In the genomic region with DNA sequence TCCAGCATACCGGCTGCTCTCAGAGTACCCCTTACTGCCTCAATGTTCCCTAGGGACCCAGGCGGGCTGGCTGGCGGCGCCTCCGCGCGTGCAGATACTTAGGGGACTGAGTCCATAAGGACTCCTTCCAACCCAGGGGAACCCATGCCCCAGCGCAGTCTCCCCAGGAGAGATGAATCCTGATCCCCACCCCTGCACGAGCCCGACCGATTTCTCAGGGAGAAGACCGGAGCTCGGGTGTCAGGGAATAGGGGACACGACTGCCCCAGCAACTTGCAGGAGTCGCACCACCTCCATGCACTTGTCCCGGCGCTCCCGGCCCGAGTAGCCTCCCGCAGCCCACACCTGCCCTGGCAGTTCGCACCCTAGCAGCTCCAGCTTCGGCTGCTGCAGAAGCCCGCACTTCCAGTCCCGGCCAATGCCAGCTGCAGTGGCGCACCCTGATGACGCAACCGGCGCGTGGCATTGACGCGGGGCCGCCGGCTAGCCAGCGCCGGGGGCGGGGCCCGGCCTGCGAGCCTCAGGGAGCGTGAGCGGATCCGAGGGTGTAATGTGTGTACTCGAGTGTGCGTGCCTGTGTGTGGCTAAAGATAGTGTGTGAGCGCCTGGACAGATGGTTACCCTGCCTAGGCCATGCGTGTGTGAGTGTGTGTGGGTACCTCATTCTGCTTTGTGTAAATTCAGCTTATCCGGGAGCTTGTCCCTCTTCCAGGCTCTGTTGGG, we compare ENCODE assay signal across 8 cellular contexts. TPM values are rescaled to one million over a fixed set of nuclear protein-coding genes. Genes with fewer than 3 reads are reported as not detected.
DNase-seq lines count a peak whose midpoint lies in the region; ATAC-seq and TF ChIP-seq lines count a peak whose summit lies in the region.

A gene with protein sequence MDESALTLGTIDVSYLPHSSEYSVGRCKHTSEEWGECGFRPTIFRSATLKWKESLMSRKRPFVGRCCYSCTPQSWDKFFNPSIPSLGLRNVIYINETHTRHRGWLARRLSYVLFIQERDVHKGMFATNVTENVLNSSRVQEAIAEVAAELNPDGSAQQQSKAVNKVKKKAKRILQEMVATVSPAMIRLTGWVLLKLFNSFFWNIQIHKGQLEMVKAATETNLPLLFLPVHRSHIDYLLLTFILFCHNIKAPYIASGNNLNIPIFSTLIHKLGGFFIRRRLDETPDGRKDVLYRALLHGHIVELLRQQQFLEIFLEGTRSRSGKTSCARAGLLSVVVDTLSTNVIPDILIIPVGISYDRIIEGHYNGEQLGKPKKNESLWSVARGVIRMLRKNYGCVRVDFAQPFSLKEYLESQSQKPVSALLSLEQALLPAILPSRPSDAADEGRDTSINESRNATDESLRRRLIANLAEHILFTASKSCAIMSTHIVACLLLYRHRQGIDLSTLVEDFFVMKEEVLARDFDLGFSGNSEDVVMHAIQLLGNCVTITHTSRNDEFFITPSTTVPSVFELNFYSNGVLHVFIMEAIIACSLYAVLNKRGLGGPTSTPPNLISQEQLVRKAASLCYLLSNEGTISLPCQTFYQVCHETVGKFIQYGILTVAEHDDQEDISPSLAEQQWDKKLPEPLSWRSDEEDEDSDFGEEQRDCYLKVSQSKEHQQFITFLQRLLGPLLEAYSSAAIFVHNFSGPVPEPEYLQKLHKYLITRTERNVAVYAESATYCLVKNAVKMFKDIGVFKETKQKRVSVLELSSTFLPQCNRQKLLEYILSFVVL (minus strand): TSS at position 437 of the 723 bp plus-strand sequence. CDS start 1,981 bp downstream, outside the sequence.

- peak in 1 of 2 donors; percentile 12 for TF ChIP-seq CTCF in left lung (IDR thresholded peaks at IDR 0.05)

- H3K36me3 Mint-ChIP-seq in activated CD4-positive, alpha-beta T cell treated with anti-CD3 and anti-CD28 coated beads, Interleukin-2, amount 10 ng/mL, durations not matched to agents 7 days and 5 days (ENCODE audit: low read depth), result peaks cover 12% of the 10 kb centered on the region

- peak within 1 kb of the TSS; percentile 69 to 85 for H3K4me3 ChIP-seq in left lung

- intact Hi-C loops in left lung (cut with DNase I), result no loop called here

- ATAC-seq in GM19035 (IDR thresholded peaks at IDR 0.05; ENCODE audit: unreplicated experiment) (peak; percentile 95), HG03342 (IDR thresholded peaks at IDR 0.05; ENCODE audit: unreplicated experiment) (peak; percentile 91), left lung (peak; percentile 99)

- no peaks in the 10 kb centered on the region for H3K27me3 ChIP-seq in left lung

- peaks cover 34% of the 10 kb centered on the region for H3K4me1 Mint-ChIP-seq in activated CD4-positive, alpha-beta T cell treated with anti-CD3 and anti-CD28 coated beads, Interleukin-2, amount 10 ng/mL, durations not matched to agents 7 days and 5 days

- H3K27me3 Mint-ChIP-seq in activated CD4-positive, alpha-beta T cell treated with anti-CD3 and anti-CD28 coated beads, Interleukin-2, amount 10 ng/mL, durations not matched to agents 7 days and 5 days, result peaks cover 12% of the 10 kb centered on the region

- peak within 1 kb of the TSS; percentile 65 to 68 for H3K27ac ChIP-seq in left lung

- CTCF ChIA-PET in activated CD4-positive, alpha-beta T cell treated with anti-CD3 and anti-CD28 coated beads, Interleukin-2, amount 10 ng/mL, durations not matched to agents 7 days and 5 days (lab: Charles Lee), result interaction anchor here (0.9 to 2.2 kb wide), 3 partner anchors 12 to 46 kb away, joined by 3 to 7 read pairs (median 4); no protein-coding TSS in a partner anchor

- no peaks in the 10 kb centered on the region for H3K9me3 ChIP-seq in left lung

- H3K9me3 Mint-ChIP-seq in activated CD4-positive, alpha-beta T cell treated with anti-CD3 and anti-CD28 coated beads, Interleukin-2, amount 10 ng/mL, durations not matched to agents 7 days and 5 days, result peaks cover 9% of the 10 kb centered on the region

- peak within 1 kb of the TSS; percentile 95 for H3K27ac Mint-ChIP-seq in activated CD4-positive, alpha-beta T cell treated with anti-CD3 and anti-CD28 coated beads, Interleukin-2, amount 10 ng/mL, durations not matched to agents 7 days and 5 days

- peak within 1 kb of the TSS; percentile 81 for H3K4me3 Mint-ChIP-seq in activated CD4-positive, alpha-beta T cell treated with anti-CD3 and anti-CD28 coated beads, Interleukin-2, amount 10 ng/mL, durations not matched to agents 7 days and 5 days

- peak; percentile 71 to 81 for DNase-seq in AML-193 (lab: John Stamatoyannopoulos, UW)
- DNase-seq in NCI-H524 (lab: John Stamatoyannopoulos, UW), result peak; percentile 41 to 72
- peak; percentile 96 for DNase-seq in activated CD4-positive, alpha-beta T cell treated with anti-CD3 and anti-CD28 coated beads, Interleukin-2, amount 10 ng/mL, durations not matched to agents 7 days and 5 days
- peak; percentile 82 for DNase-seq in cortex of kidney (lab: John Stamatoyannopoulos, UW)
- peak; percentile 95 to 99 for DNase-seq in left lung
- peak; percentile 97 for DNase-seq in stimulated activated CD4-positive, alpha-beta T cell treated with anti-CD3 and anti-CD28 coated beads, Interleukin-2, amount 100 ng/mL, for 4 hours (ENCODE audit: low read depth)

- peaks cover 8 to 17% of the 10 kb centered on the region in 2 donors for H3K4me1 ChIP-seq in left lung

- POLR2A ChIA-PET in activated CD4-positive, alpha-beta T cell treated with anti-CD3 and anti-CD28 coated beads, Interleukin-2, amount 10 ng/mL, durations not matched to agents 7 days and 5 days (lab: Charles Lee), result no interaction called here

- peaks cover 0 to 17% of the 10 kb centered on the region in 2 donors for H3K36me3 ChIP-seq in left lung

RNA-seq across cellular contexts. Expression of the gene that starts here (rescaled TPM):
- total RNA-seq in activated CD4-positive, alpha-beta T cell treated with anti-CD3 and anti-CD28 coated beads, Interleukin-2, amount 10 ng/mL, durations not matched to agents 7 days and 5 days, result 1 to 10 TPM; 6.5 to 7.5 TPM
- 10 to 100 TPM; 11.2 to 19.0 TPM for total RNA-seq in left lung

Comparison
In these comparisons a context has a peak if more than half of its experiments do, and no peak if none do; other contexts are left out.
1. Peak in every context shown above with its lines: DNase-seq, ATAC-seq, H3K4me3 ChIP-seq and H3K27ac ChIP-seq.